In genomic region chr15:68558318-68559305, GRCh38 we compare ENCODE assay signal across 8 cellular contexts. TPM values are rescaled to one million over a fixed set of nuclear protein-coding genes. Genes with fewer than 3 reads are reported as not detected.
DNase-seq lines count a peak whose midpoint lies in the region; ATAC-seq and TF ChIP-seq lines count a peak whose summit lies in the region.

No MANE protein-coding gene starts in this region.

- no peaks in the 10 kb centered on the region for H3K36me3 Mint-ChIP-seq in CD8-positive, alpha-beta memory T cell

- CTCF ChIA-PET in CD8-positive, alpha-beta memory T cell (lab: Charles Lee) = interaction anchor here (0.8 to 3.0 kb wide), 8 partner anchors 9 to 317 kb away, joined by 3 to 42 read pairs (median 9); no protein-coding TSS in a partner anchor
- CTCF ChIA-PET in PC-9 (lab: Charles Lee) = interaction anchor here (0.6 to 1.1 kb wide), 4 partner anchors 115 to 317 kb away, joined by 3 to 10 read pairs (median 4); no protein-coding TSS in a partner anchor

- no peak for TF ChIP-seq CTCF in PC-9 (conservative IDR thresholded peaks at IDR 0.05)
- TF ChIP-seq CTCF in epithelial cell of esophagus (IDR thresholded peaks at IDR 0.05; ENCODE audit: insufficient read depth, low read depth, low read length, missing control alignments) = no peak

- H3F3A ChIP-seq in PC-9 (ENCODE audit: insufficient read depth, low read depth) = no peaks in the 10 kb centered on the region

- peaks cover 10% of the 10 kb centered on the region for H3K27me3 ChIP-seq in CD8-positive, alpha-beta memory T cell (ENCODE audit: insufficient read depth, low read length, poor library complexity, severe bottlenecking)
- H3K27me3 ChIP-seq in PC-9 (ENCODE audit: insufficient read depth, low read depth) (no peaks in the 10 kb centered on the region), neuron (ENCODE audit: insufficient read depth, low read length) (peaks cover 9% of the 10 kb centered on the region)

- intact Hi-C loops in PC-9 (cut with micrococcal nuclease; ENCODE audit: unreplicated experiment) = loop anchor here (1.0 to 10.0 kb wide), 5 partner anchors 94 to 836 kb away; no protein-coding TSS in a partner anchor

- BruUV-seq in PC-9 (replicated peaks; lab: Mats Ljungman, UMichigan) = no TSS peak

- H3K9me3 Mint-ChIP-seq in CD8-positive, alpha-beta memory T cell = no peaks in the 10 kb centered on the region

- POLR2A ChIA-PET in CD8-positive, alpha-beta memory T cell (lab: Charles Lee) = no interaction called here
- POLR2A ChIA-PET in PC-9 (lab: Charles Lee; ENCODE audit: unreplicated experiment) = no interaction called here

- no peaks in the 10 kb centered on the region for H3K9me2 ChIP-seq in PC-9 (ENCODE audit: insufficient read depth)

- peaks cover 11% of the 10 kb centered on the region for H3K4me1 ChIP-seq in CD8-positive, alpha-beta memory T cell (ENCODE audit: insufficient read depth, low read length)
- no peaks in the 10 kb centered on the region for H3K4me1 ChIP-seq in PC-9 (replicated peaks; ENCODE audit: insufficient read depth)
- peaks cover 6% of the 10 kb centered on the region for H3K4me1 ChIP-seq in neuron (ENCODE audit: insufficient read depth, low read length)

- H3K27me3 Mint-ChIP-seq in CD8-positive, alpha-beta memory T cell = peaks cover 27 to 77% of the 10 kb centered on the region in 2 donors

- no peaks in the 10 kb centered on the region for H3K79me2 ChIP-seq in PC-9 (ENCODE audit: low read depth)

- no peak for DNase-seq in CD8-positive, alpha-beta memory T cell
- DNase-seq in PC-9 (peak; percentile 16 to 38), epithelial cell of esophagus (ENCODE audit: low read depth) (peak; percentile 75), NCI-H2227 treated with DMSO at 0.1 percent for 48 hours (lab: John Stamatoyannopoulos, UW) (no peak)

- H3K4me3 Mint-ChIP-seq in CD8-positive, alpha-beta memory T cell = peak overlapping the region; percentile 67 to 91 (median 78)

- no peaks in the 10 kb centered on the region for H3K36me3 ChIP-seq in CD8-positive, alpha-beta memory T cell (ENCODE audit: insufficient read depth, low read length)
- H3K36me3 ChIP-seq in PC-9 (ENCODE audit: low read depth) (no peaks in the 10 kb centered on the region), neuron (ENCODE audit: insufficient read depth, low read length) (no peaks in the 10 kb centered on the region)

- ATAC-seq in GM21576 (IDR thresholded peaks at IDR 0.05; ENCODE audit: unreplicated experiment) = no peak
- no peak for ATAC-seq in HG03039 (IDR thresholded peaks at IDR 0.05; ENCODE audit: unreplicated experiment)
- ATAC-seq in GM21723 (IDR thresholded peaks at IDR 0.05; ENCODE audit: unreplicated experiment) = no peak

- H2AFZ ChIP-seq in PC-9 = no peak overlapping the region
- peak overlapping the region; percentile 57 for H2AFZ ChIP-seq in neuron (ENCODE audit: low read depth, low read length)

- H3K27ac ChIP-seq in CD8-positive, alpha-beta memory T cell (ENCODE audit: low read depth, low read length) = no peak overlapping the region
- H3K27ac ChIP-seq in PC-9 = no peak overlapping the region

- H3K9me3 ChIP-seq in CD8-positive, alpha-beta memory T cell (ENCODE audit: low read length) = no peaks in the 10 kb centered on the region
- no peaks in the 10 kb centered on the region for H3K9me3 ChIP-seq in PC-9 (ENCODE audit: insufficient read depth, low read depth)
- H3K9me3 ChIP-seq in neuron (ENCODE audit: low read length) = no peaks in the 10 kb centered on the region

- H3K4me1 Mint-ChIP-seq in CD8-positive, alpha-beta memory T cell = peaks cover 17 to 22% (median 22%) of the 10 kb centered on the region in 3 donors

- H3K4me2 ChIP-seq in PC-9 = peak overlapping the region; percentile 36; the same call in 1 of the 2 replicates

- no peaks in the 10 kb centered on the region for H4K20me1 ChIP-seq in PC-9 (ENCODE audit: insufficient read depth)

- H3K4me3 ChIP-seq in CD8-positive, alpha-beta memory T cell (ENCODE audit: low read length) = peak overlapping the region; percentile 36
- H3K4me3 ChIP-seq in PC-9 = no peak overlapping the region
- peak overlapping the region; percentile 41 for H3K4me3 ChIP-seq in epithelial cell of esophagus (ENCODE audit: low read length)
- H3K4me3 ChIP-seq in neuron (ENCODE audit: low read length) = no peak overlapping the region

- peak overlapping the region in 1 of 8 donors; percentile 20 for H3K27ac Mint-ChIP-seq in CD8-positive, alpha-beta memory T cell

RNA-seq across cellular contexts. Expression of gene CORO2B, which starts 20.2 kb away (rescaled TPM):
- not detected for total RNA-seq in CD8-positive, alpha-beta memory T cell
- not detected for polyA plus RNA-seq in CD8-positive, alpha-beta memory T cell
- total RNA-seq in PC-9 (2021) = 0.53 and 0.59 TPM in 2 replicates

Comparison
In these comparisons a context has a peak if more than half of its experiments do, and no peak if none do; other contexts are left out.
1. DNase-seq: peak in PC-9 (2 of 2) and epithelial cell of esophagus (single experiment); none in CD8-positive, alpha-beta memory T cell (0 of 5) and NCI-H2227 treated with DMSO at 0.1 percent for 48 hours (single experiment).
2. H3K4me3 ChIP-seq: peak in CD8-positive, alpha-beta memory T cell (single experiment) and epithelial cell of esophagus (single experiment); none in PC-9 (single experiment) and neuron (single experiment).